26 cellular contexts compared by ENCODE assay signal in the genomic region with DNA sequence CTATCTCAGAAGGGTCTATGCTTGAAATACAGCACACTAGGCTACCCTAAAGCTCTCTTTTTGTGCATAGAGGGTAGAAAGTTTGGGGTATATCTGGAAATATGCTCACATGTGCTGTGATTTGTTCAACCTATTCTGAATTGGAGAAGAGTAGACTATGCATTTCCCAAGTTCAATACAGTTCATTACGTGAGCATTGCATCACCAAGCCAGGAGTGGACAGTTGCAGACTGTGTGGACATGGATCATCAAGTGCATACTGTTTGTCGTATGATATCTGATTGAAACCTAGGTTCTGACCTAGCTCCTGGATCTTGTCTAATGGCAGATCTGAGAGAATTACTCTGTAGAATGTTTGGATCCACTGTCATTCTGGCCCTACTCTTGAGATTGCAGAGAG.
DNase-seq lines count a peak whose midpoint lies in the region; ATAC-seq and TF ChIP-seq lines count a peak whose summit lies in the region.
"Had no signal": no experiment of that assay in that cellular context is flagged by ENCODE, and none has a peak within 500 bp of the region (broad histone marks: within the 10 kb centered on the region; RNA-seq: fewer than 3 reads in every experiment).

No MANE protein-coding gene starts in this region.

- no peak for TF ChIP-seq CTCF in GM23338 (conservative IDR thresholded peaks at IDR 0.05; ENCODE audit: low read depth in 2 of 2)
- no peak for TF ChIP-seq CTCF in HCT116 (IDR thresholded peaks at IDR 0.05 in 2 of 3, conservative IDR thresholded peaks at IDR 0.05 in 1 of 3; ENCODE audit: borderline replicate concordance in 1 of 3, insufficient read depth in 1 of 3, low read depth in 2 of 3, low read length in 2 of 3)
- no peak for TF ChIP-seq CTCF in lower leg skin (IDR thresholded peaks at IDR 0.05)

- RAD21 ChIA-PET in HCT116 (lab: Charles Lee; ENCODE audit: low non-redundant PET in 1 of 2, low total read pairs in 2 of 2, uncharacterized antibody in 2 of 2, unreplicated experiment in 2 of 2) = no interaction called here

- H3K4me3 Mint-ChIP-seq in GM23338 = no peak overlapping the region
- H3K4me3 Mint-ChIP-seq: B cell; CD8-positive, alpha-beta memory T cell; H9 had no signal

- no peak overlapping the region for H3K27ac Mint-ChIP-seq in GM23338
- H3K27ac Mint-ChIP-seq: B cell; CD8-positive, alpha-beta memory T cell had no signal

- TF ChIP-seq RAD21 in HCT116 (IDR thresholded peaks at IDR 0.05; ENCODE audit: low read depth) = no peak

- H3K36me3 Mint-ChIP-seq in GM23338 (ENCODE audit: low read depth) = no peaks in the 10 kb centered on the region; the same call in 2 of the 3 replicates
- H3K36me3 Mint-ChIP-seq: CD8-positive, alpha-beta memory T cell had no signal

- H3K27me3 ChIP-seq in GM23338 (ENCODE audit: insufficient read depth) (no peaks in the 10 kb centered on the region), HCT116 (ENCODE audit: insufficient read depth, low read length) (no peaks in the 10 kb centered on the region), HAP-1 (ENCODE audit: low read depth) (no peaks in the 10 kb centered on the region)
- H3K27me3 ChIP-seq: SJCRH30 had no signal

- ATAC-seq in GM23338 (no peak), HCT116 (no peak)
- ATAC-seq: Right ventricle myocardium inferior, SK-N-SH treated with all-trans-retinoic acid at 6 μM for 48 hours had no signal

- no peak overlapping the region for H3K9ac ChIP-seq in HCT116 (ENCODE audit: low read length)

- peaks cover 4% of the 10 kb centered on the region; the same call in 1 of the 2 replicates for H3F3A ChIP-seq in GM23338 (replicated peaks; ENCODE audit: low read depth)

- H3K4me2 ChIP-seq in GM23338 (peak overlapping the region; percentile 48; the same call in 1 of the 2 replicates), HCT116 (ENCODE audit: low read length) (no peak overlapping the region)
- H3K4me2 ChIP-seq: PC-9 had no signal

- DNase-seq in GM23338 (ENCODE audit: low spot score) (no peak), HCT116 (ENCODE audit: low read depth, low spot score) (no peak), SW480 (ENCODE audit: low spot score) (peak; percentile 13), fibroblast of the conjunctiva (ENCODE audit: low read depth) (peak; percentile 21), HAP-1 (ENCODE audit: low spot score in 2 of 2) (no peak), NCI-H524 (lab: John Stamatoyannopoulos, UW) (no peak), lower leg skin (ENCODE audit: low spot score in 2 of 2) (no peak), T-helper 1 cell (no peak)
- DNase-seq: CD8-positive, alpha-beta memory T cell; DMS 273 treated with DMSO at 0.1 percent for 48 hours; DND-41; H9; KBM-7; NCI-H1105 treated with DMSO at 0.1 percent for 48 hours; NCI-H146; NCI-H2227 treated with DMSO at 0.1 percent for 48 hours; NCI-H510A; NCI-H748 treated with DMSO at 0.1 percent for 48 hours; NK-92 treated with Interleukin-12 subunit alpha and Interleukin-12 subunit beta, amount 100 ng/mL, for 24 hours; PC-9; SJCRH30 had no signal

- H3K79me2 ChIP-seq in GM23338 (replicated peaks; ENCODE audit: insufficient read depth) = peaks cover 85% of the 10 kb centered on the region
- H3K79me2 ChIP-seq in HCT116 (ENCODE audit: insufficient read depth, low read length) = peaks cover 2% of the 10 kb centered on the region; the same call in 1 of the 2 replicates

- CTCF ChIA-PET in HCT116 (lab: Charles Lee) = no interaction called here

- WGBS in lower leg skin, 2 donors = 85 to 92% methylated on average over 2 of the region's 2 CpGs

- H3K36me3 ChIP-seq in GM23338 (ENCODE audit: insufficient read depth) (no peaks in the 10 kb centered on the region), HCT116 (ENCODE audit: control insufficient read depth in 1 of 2, insufficient read depth in 2 of 2, low read length in 2 of 2) (no peaks in the 10 kb centered on the region), HAP-1 (replicated peaks) (no peaks in the 10 kb centered on the region)
- H3K36me3 ChIP-seq: SJCRH30 had no signal

- TF ChIP-seq POLR2A in HCT116 (IDR thresholded peaks at IDR 0.05; ENCODE audit: borderline replicate concordance, extremely low read depth, insufficient read depth, insufficient read length) = no peak
- TF ChIP-seq POLR2A in lower leg skin (IDR thresholded peaks at IDR 0.05) = no peak

- no peaks in the 10 kb centered on the region for H3K9me3 ChIP-seq in HCT116 (ENCODE audit: control insufficient read depth in 1 of 2, insufficient read depth in 1 of 2, low read depth in 1 of 2, low read length in 2 of 2)
- H3K9me3 ChIP-seq in HAP-1 = no peaks in the 10 kb centered on the region
- H3K9me3 ChIP-seq: SJCRH30 had no signal

- no peak overlapping the region for H2AFZ ChIP-seq in GM23338
- no peak overlapping the region for H2AFZ ChIP-seq in HCT116 (ENCODE audit: low read depth, low read length, poor library complexity, severe bottlenecking)
- H2AFZ ChIP-seq: PC-9 had no signal

- H3K9me3 Mint-ChIP-seq in GM23338 = peaks cover 2% of the 10 kb centered on the region; the same call in 1 of the 3 replicates
- H3K9me3 Mint-ChIP-seq: H9 had no signal

- peaks cover 55% of the 10 kb centered on the region for H3K4me1 ChIP-seq in GM23338 (ENCODE audit: insufficient read depth)
- H3K4me1 ChIP-seq in HCT116 (ENCODE audit: control insufficient read depth in 1 of 2, insufficient read depth in 2 of 2, low read length in 2 of 2) = no peaks in the 10 kb centered on the region
- no peaks in the 10 kb centered on the region for H3K4me1 ChIP-seq in HAP-1
- H3K4me1 ChIP-seq: SJCRH30 had no signal

- POLR2A ChIA-PET in HCT116 (lab: Charles Lee) = no interaction called here

- peaks cover 18% of the 10 kb centered on the region; the same call in 1 of the 2 replicates for H4K20me1 ChIP-seq in GM23338 (replicated peaks; ENCODE audit: insufficient read depth)
- no peaks in the 10 kb centered on the region for H4K20me1 ChIP-seq in HCT116 (ENCODE audit: insufficient read depth)

- no TSS peak for BruUV-seq in HCT116 (replicated peaks; lab: Mats Ljungman, UMichigan)

- H3K4me3 ChIP-seq in GM23338 (no peak overlapping the region), HCT116 (replicated peaks in 1 of 2; ENCODE audit: low read depth in 1 of 2, low read length in 2 of 2) (no peak overlapping the region), HAP-1 (no peak overlapping the region), lower leg skin (ENCODE audit: low read depth, poor library complexity, severe bottlenecking) (no peak overlapping the region)
- H3K4me3 ChIP-seq: PC-9, SJCRH30 had no signal

- peaks cover 9% of the 10 kb centered on the region; the same call in 1 of the 2 replicates for H3K9me2 ChIP-seq in GM23338 (ENCODE audit: insufficient read depth)
- no peaks in the 10 kb centered on the region for H3K9me2 ChIP-seq in HCT116 (ENCODE audit: insufficient read depth)

- in situ Hi-C loops in HAP-1 (cut with MboI; ENCODE audit: low sequenced_read_pairs) = no loop called here

- H3K4me1 Mint-ChIP-seq in GM23338 = peaks cover 52% of the 10 kb centered on the region
- H3K4me1 Mint-ChIP-seq: B cell; CD8-positive, alpha-beta memory T cell had no signal

- intact Hi-C loops in HCT116 (cut with micrococcal nuclease) (no loop called here), lower leg skin (cut with DNase I; ENCODE audit: low total_unique reads) (no loop called here)

- peaks cover 2% of the 10 kb centered on the region for H3K27me3 Mint-ChIP-seq in GM23338 (ENCODE audit: insufficient read depth, low read depth, poor library complexity)

- H3K27ac ChIP-seq in GM23338 (ENCODE audit: low read depth) (no peak overlapping the region; the same call in 1 of the 2 replicates), HCT116 (ENCODE audit: low read depth, low read length) (no peak overlapping the region)
- H3K27ac ChIP-seq: C4-2B, HL-60, PC-9, SJCRH30 had no signal

TF ChIP-seq in GM23338, 12 proteins besides CTCF, POLR2A, EP300 and RAD21 (continues in another document):
- TF ChIP-seq, protein P1, sequence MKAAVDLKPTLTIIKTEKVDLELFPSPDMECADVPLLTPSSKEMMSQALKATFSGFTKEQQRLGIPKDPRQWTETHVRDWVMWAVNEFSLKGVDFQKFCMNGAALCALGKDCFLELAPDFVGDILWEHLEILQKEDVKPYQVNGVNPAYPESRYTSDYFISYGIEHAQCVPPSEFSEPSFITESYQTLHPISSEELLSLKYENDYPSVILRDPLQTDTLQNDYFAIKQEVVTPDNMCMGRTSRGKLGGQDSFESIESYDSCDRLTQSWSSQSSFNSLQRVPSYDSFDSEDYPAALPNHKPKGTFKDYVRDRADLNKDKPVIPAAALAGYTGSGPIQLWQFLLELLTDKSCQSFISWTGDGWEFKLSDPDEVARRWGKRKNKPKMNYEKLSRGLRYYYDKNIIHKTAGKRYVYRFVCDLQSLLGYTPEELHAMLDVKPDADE (IDR thresholded peaks at IDR 0.05) = no peak

TF ChIP-seq in HCT116, 20 proteins besides CTCF, POLR2A, EP300 and RAD21:
- TF ChIP-seq ZBTB33 (IDR thresholded peaks at IDR 0.05; ENCODE audit: extremely low read depth, insufficient replicate concordance, low read length) (no peak), POLR2AphosphoS5 (IDR thresholded peaks at IDR 0.05; ENCODE audit: low read depth, low read length) (0 out of 2 replicates have a peak, but pooled peaks have one; percentile 20), SIN3A (IDR thresholded peaks at IDR 0.05; ENCODE audit: low read depth) (no peak), CEBPB (IDR thresholded peaks at IDR 0.05; ENCODE audit: low read depth) (peak; percentile 76), JUND (IDR thresholded peaks at IDR 0.05) (no peak), ELF1 (IDR thresholded peaks at IDR 0.05; ENCODE audit: borderline replicate concordance, low read depth) (no peak)

Comparison
In these comparisons a context has a peak if more than half of its experiments do, and no peak if none do; other contexts are left out.
1. DNase-seq: peak in SW480 (single experiment) and fibroblast of the conjunctiva (single experiment); none in GM23338 (single experiment), HCT116 (single experiment), HAP-1 (0 of 2), NCI-H524 (0 of 2), lower leg skin (0 of 2) and T-helper 1 cell (0 of 5).